ENCODE assay signal across 20 cellular contexts in genomic region chr7:46478046-46478445, GRCh38.
DNase-seq lines count a peak whose midpoint lies in the region; ATAC-seq and TF ChIP-seq lines count a peak whose summit lies in the region.
"Had no signal": no experiment of that assay in that cellular context is flagged by ENCODE, and none has a peak within 500 bp of the region (broad histone marks: within the 10 kb centered on the region; RNA-seq: fewer than 3 reads in every experiment).

No MANE protein-coding gene starts in this region.

- no peak for TF ChIP-seq CTCF in MM.1S (IDR thresholded peaks at IDR 0.05; ENCODE audit: low read length)
- TF ChIP-seq CTCF in cardiac fibroblast (IDR thresholded peaks at IDR 0.05; ENCODE audit: low read depth, low read length), result no peak
- TF ChIP-seq CTCF in osteoblast (IDR thresholded peaks at IDR 0.05; ENCODE audit: extremely low read depth, low read depth, low read length), result no peak

- H3K36me3 ChIP-seq in MM.1S (replicated peaks; ENCODE audit: insufficient read depth, low read length), result no peaks in the 10 kb centered on the region
- no peaks in the 10 kb centered on the region for H3K36me3 ChIP-seq in osteoblast (ENCODE audit: insufficient read depth, low read length)
- H3K36me3 ChIP-seq: heart right ventricle, sigmoid colon, SJCRH30, thyroid gland had no signal

- H3K27ac ChIP-seq in MM.1S (ENCODE audit: low read length) (no peak overlapping the region), osteoblast (ENCODE audit: low read depth, low read length) (no peak overlapping the region)
- H3K27ac ChIP-seq: C4-2B, heart right ventricle, sigmoid colon, SJCRH30, thyroid gland had no signal

- H3K79me2 ChIP-seq in MM.1S (ENCODE audit: low read length) (no peaks in the 10 kb centered on the region), osteoblast (ENCODE audit: insufficient read depth, low read length) (no peaks in the 10 kb centered on the region)

- H3K9ac ChIP-seq in MM.1S (ENCODE audit: low read length), result no peak overlapping the region

- H3K4me3 ChIP-seq in MM.1S (ENCODE audit: low read length), result no peak overlapping the region
- H3K4me3 ChIP-seq in cardiac fibroblast (replicated peaks in 1 of 2; ENCODE audit: low read depth in 2 of 2, low read length in 2 of 2), result no peak overlapping the region
- no peak overlapping the region for H3K4me3 ChIP-seq in osteoblast (ENCODE audit: insufficient read depth, low read length)
- H3K4me3 ChIP-seq: heart right ventricle, K562, sigmoid colon, SJCRH30, thyroid gland had no signal

- no peak overlapping the region for H2AFZ ChIP-seq in MM.1S (ENCODE audit: low read length)
- H2AFZ ChIP-seq in osteoblast (ENCODE audit: low read length), result no peak overlapping the region

- no peaks in the 10 kb centered on the region for H3K27me3 ChIP-seq in MM.1S (replicated peaks; ENCODE audit: insufficient read depth, low read length)
- no peaks in the 10 kb centered on the region for H3K27me3 ChIP-seq in osteoblast (ENCODE audit: insufficient read depth, low read length)
- H3K27me3 ChIP-seq: heart right ventricle, sigmoid colon, SJCRH30, thyroid gland had no signal

- peak; percentile 36 for DNase-seq in GM04503 (ENCODE audit: low read depth)
- peak; percentile 62 for DNase-seq in MM.1S
- DNase-seq in cardiac fibroblast (ENCODE audit: low read depth in 2 of 2), result peak; percentile 19 to 66
- DNase-seq in osteoblast (ENCODE audit: insufficient read length, low spot score, missing footprints), result peak; percentile 66
- DNase-seq in activated naive CD4-positive, alpha-beta T cell treated with Interleukin-2 at 50 U/mL for 16 hours, result no peak
- DNase-seq in stimulated activated CD4-positive, alpha-beta T cell treated with anti-CD3 and anti-CD28 coated beads, Interleukin-2, amount 100 ng/mL, for 48 hours, result no peak
- no peak for DNase-seq in G401 (ENCODE audit: low spot score)
- DNase-seq: activated T-cell treated with anti-CD3 and anti-CD28 coated beads, Interleukin-2, amount 50 U/mL, for 4 hours; DND-41; heart right ventricle; left cardiac atrium; NCI-H1436; NCI-H446; nucleus accumbens; sigmoid colon; SJCRH30; thyroid gland had no signal

- no peaks in the 10 kb centered on the region for H3K9me3 ChIP-seq in MM.1S (replicated peaks; ENCODE audit: insufficient read depth, low read length)
- H3K9me3 ChIP-seq in osteoblast (ENCODE audit: low read depth, low read length), result no peaks in the 10 kb centered on the region
- H3K9me3 ChIP-seq: thyroid gland had no signal

- H3F3A ChIP-seq in MM.1S (ENCODE audit: insufficient read depth, low read length), result 0 out of 2 replicates have a peak, but pooled peaks cover 4% of the 10 kb centered on the region

- H4K20me1 ChIP-seq in MM.1S (ENCODE audit: insufficient read depth, low read length) (no peaks in the 10 kb centered on the region), osteoblast (ENCODE audit: insufficient read depth, low read length) (no peaks in the 10 kb centered on the region)

- H3K4me1 ChIP-seq in MM.1S (ENCODE audit: low read length), result peaks cover 17% of the 10 kb centered on the region
- peaks cover 11% of the 10 kb centered on the region for H3K4me1 ChIP-seq in osteoblast (ENCODE audit: insufficient read depth, low read length)
- H3K4me1 ChIP-seq: heart right ventricle, sigmoid colon, SJCRH30, thyroid gland had no signal

- no peaks in the 10 kb centered on the region for H3K9me2 ChIP-seq in MM.1S (replicated peaks; ENCODE audit: insufficient read depth, low read length)

- no peak for ATAC-seq in HG02970 (IDR thresholded peaks at IDR 0.05; ENCODE audit: low FRiP score, unreplicated experiment)
- ATAC-seq: activated T-cell treated with anti-CD3 and anti-CD28 coated beads, Interleukin-2, amount 50 U/mL, for 4 hours; heart right ventricle; K562; left cardiac atrium had no signal

- H3K4me2 ChIP-seq in MM.1S (ENCODE audit: low read depth, low read length), result no peak overlapping the region
- H3K4me2 ChIP-seq in osteoblast (ENCODE audit: insufficient read depth, low read length), result no peak overlapping the region

- in situ Hi-C loops in G401 (cut with HindIII; ENCODE audit: low sequenced_read_pairs), result no loop called here

Comparison
In these comparisons a context has a peak if more than half of its experiments do, and no peak if none do; other contexts are left out.
1. DNase-seq: peak in GM04503 (single experiment), MM.1S (single experiment), cardiac fibroblast (2 of 2) and osteoblast (single experiment); none in activated naive CD4-positive, alpha-beta T cell treated with Interleukin-2 at 50 U/mL for 16 hours (single experiment), stimulated activated CD4-positive, alpha-beta T cell treated with anti-CD3 and anti-CD28 coated beads, Interleukin-2, amount 100 ng/mL, for 48 hours (0 of 2) and G401 (single experiment).